Comparison of ENCODE assay signal across 13 cellular contexts in the genomic region with DNA sequence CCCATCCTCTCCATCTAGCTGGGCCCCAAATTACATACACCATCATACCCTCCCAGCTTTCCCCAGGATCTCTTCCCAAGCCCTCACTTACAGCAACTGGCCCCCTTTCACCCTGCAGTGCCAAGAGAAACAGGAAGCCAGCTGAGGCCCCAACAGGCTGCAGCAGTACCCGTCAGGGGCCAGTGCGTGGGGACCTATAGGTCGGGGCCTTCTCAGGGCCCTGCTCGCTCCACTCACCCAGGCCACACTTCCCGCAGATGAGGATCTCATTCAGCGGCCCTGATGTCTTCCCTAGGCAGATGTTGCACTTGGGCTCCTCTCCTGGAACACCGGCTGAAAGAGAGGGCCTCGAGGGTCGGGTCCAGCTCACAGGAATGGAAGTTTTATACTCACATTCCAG. TPM values are rescaled to one million over a fixed set of nuclear protein-coding genes. Genes with fewer than 3 reads are reported as not detected.
DNase-seq lines count a peak whose midpoint lies in the region; ATAC-seq and TF ChIP-seq lines count a peak whose summit lies in the region.
"Had no signal": no experiment of that assay in that cellular context is flagged by ENCODE, and none has a peak within 500 bp of the region (broad histone marks: within the 10 kb centered on the region; RNA-seq: fewer than 3 reads in every experiment).

No MANE protein-coding gene starts in this region.

- no peak for DNase-seq in HCT116 (ENCODE audit: low read depth, low spot score)
- DNase-seq in activated CD8-positive, alpha-beta T cell treated with anti-CD3 and anti-CD28 coated beads, Interleukin-2, amount 10 ng/mL, durations not matched to agents 7 days and 5 days, result no peak
- DNase-seq in neural crest cell (ENCODE audit: low read depth, low spot score), result no peak
- no peak for DNase-seq in SK-N-DZ (ENCODE audit: low spot score)
- no peak for DNase-seq in PC-9
- DNase-seq in endothelial cell (ENCODE audit: low spot score), result no peak
- no peak for DNase-seq in DMS79 (lab: John Stamatoyannopoulos, UW)
- DNase-seq: AML-193, KBM-7, NCI-H187, SHP77 treated with DMSO at 0.1 percent for 48 hours had no signal

- H3K27ac Mint-ChIP-seq in activated CD8-positive, alpha-beta T cell treated with anti-CD3 and anti-CD28 coated beads, Interleukin-2, amount 10 ng/mL, durations not matched to agents 7 days and 5 days, result peak overlapping the region; percentile 99
- H3K27ac Mint-ChIP-seq in neural crest cell (ENCODE audit: unreplicated experiment) (no peak overlapping the region), endothelial cell (ENCODE audit: unreplicated experiment) (no peak overlapping the region)

- peaks cover 18% of the 10 kb centered on the region; the same call in 1 of the 2 replicates for H3K36me3 ChIP-seq in ACC112 (ENCODE audit: insufficient read depth, low read length)
- H3K36me3 ChIP-seq in HCT116 (ENCODE audit: control insufficient read depth in 1 of 2, insufficient read depth in 2 of 2, low read length in 2 of 2), result peaks cover 0 to 28% of the 10 kb centered on the region in 2 experiments; a peak in 1 of 4 replicates
- no peaks in the 10 kb centered on the region for H3K36me3 ChIP-seq in PC-9 (ENCODE audit: low read depth)
- H3K36me3 ChIP-seq: pancreas had no signal

- H4K20me1 ChIP-seq in HCT116 (ENCODE audit: insufficient read depth), result no peaks in the 10 kb centered on the region
- no peaks in the 10 kb centered on the region for H4K20me1 ChIP-seq in PC-9 (ENCODE audit: insufficient read depth)

- TF ChIP-seq CTCF in HCT116 (IDR thresholded peaks at IDR 0.05 in 2 of 3, conservative IDR thresholded peaks at IDR 0.05 in 1 of 3; ENCODE audit: borderline replicate concordance in 1 of 3, insufficient read depth in 1 of 3, low read depth in 2 of 3, low read length in 2 of 3) (no peak), neural crest cell (conservative IDR thresholded peaks at IDR 0.05) (no peak), PC-9 (conservative IDR thresholded peaks at IDR 0.05) (no peak), endothelial cell (IDR thresholded peaks at IDR 0.05; ENCODE audit: unreplicated experiment) (no peak)

- H3K27me3 Mint-ChIP-seq in activated CD8-positive, alpha-beta T cell treated with anti-CD3 and anti-CD28 coated beads, Interleukin-2, amount 10 ng/mL, durations not matched to agents 7 days and 5 days (ENCODE audit: low read depth), result no peaks in the 10 kb centered on the region
- H3K27me3 Mint-ChIP-seq in neural crest cell (ENCODE audit: low read depth) (no peaks in the 10 kb centered on the region), endothelial cell (ENCODE audit: unreplicated experiment) (peaks cover 7% of the 10 kb centered on the region)

- H2AFZ ChIP-seq in ACC112 (ENCODE audit: low read length, unreplicated experiment) (no peak overlapping the region), HCT116 (ENCODE audit: low read depth, low read length, poor library complexity, severe bottlenecking) (no peak overlapping the region), PC-9 (no peak overlapping the region)

- peaks cover 64% of the 10 kb centered on the region for H3K4me1 Mint-ChIP-seq in activated CD8-positive, alpha-beta T cell treated with anti-CD3 and anti-CD28 coated beads, Interleukin-2, amount 10 ng/mL, durations not matched to agents 7 days and 5 days (ENCODE audit: low read depth)
- H3K4me1 Mint-ChIP-seq in neural crest cell (peaks cover 38% of the 10 kb centered on the region), endothelial cell (ENCODE audit: unreplicated experiment) (no peaks in the 10 kb centered on the region)

- no peaks in the 10 kb centered on the region for H3K9me3 Mint-ChIP-seq in activated CD8-positive, alpha-beta T cell treated with anti-CD3 and anti-CD28 coated beads, Interleukin-2, amount 10 ng/mL, durations not matched to agents 7 days and 5 days (ENCODE audit: insufficient read depth)
- H3K9me3 Mint-ChIP-seq in neural crest cell (no peaks in the 10 kb centered on the region), endothelial cell (ENCODE audit: unreplicated experiment) (no peaks in the 10 kb centered on the region)

- POLR2A ChIA-PET in HCT116 (lab: Charles Lee), result no interaction called here
- POLR2A ChIA-PET in activated CD8-positive, alpha-beta T cell treated with anti-CD3 and anti-CD28 coated beads, Interleukin-2, amount 10 ng/mL, durations not matched to agents 7 days and 5 days (lab: Charles Lee), result interaction anchor here (1.0 to 14.1 kb wide), 7 partner anchors 18 to 67 kb away, joined by 3 to 344 read pairs (median 5); a partner anchor contains a TSS
- POLR2A ChIA-PET in PC-9 (lab: Charles Lee; ENCODE audit: unreplicated experiment), result no interaction called here

- BruUV-seq in HCT116 (replicated peaks; lab: Mats Ljungman, UMichigan) (no TSS peak), PC-9 (replicated peaks; lab: Mats Ljungman, UMichigan) (no TSS peak)

- H3K4me2 ChIP-seq in HCT116 (ENCODE audit: low read length) (no peak overlapping the region), PC-9 (no peak overlapping the region)

- ATAC-seq in HCT116, result no peak
- ATAC-seq in activated CD8-positive, alpha-beta T cell treated with anti-CD3 and anti-CD28 coated beads, Interleukin-2, amount 10 ng/mL, durations not matched to agents 7 days and 5 days, result no peak
- ATAC-seq: pancreas had no signal

- TF ChIP-seq RAD21 in HCT116 (IDR thresholded peaks at IDR 0.05; ENCODE audit: low read depth), result no peak

- CTCF ChIA-PET in HCT116 (lab: Charles Lee), result interaction anchor here (1.1 kb wide), 1 partner anchor 67 kb away, joined by 3 read pairs; no protein-coding TSS in a partner anchor
- CTCF ChIA-PET in activated CD8-positive, alpha-beta T cell treated with anti-CD3 and anti-CD28 coated beads, Interleukin-2, amount 10 ng/mL, durations not matched to agents 7 days and 5 days (lab: Charles Lee), result interaction anchor here (0.9 to 5.4 kb wide), 15 partner anchors 9 to 201 kb away, joined by 3 to 66 read pairs (median 11); no protein-coding TSS in a partner anchor
- CTCF ChIA-PET in PC-9 (lab: Charles Lee), result interaction anchor here (0.6 kb wide), 1 partner anchor 190 kb away, joined by 3 read pairs; no protein-coding TSS in a partner anchor

- H3K27ac ChIP-seq in ACC112 (ENCODE audit: low read depth, low read length), result peak overlapping the region; percentile 41; the same call in 1 of the 2 replicates
- peak overlapping the region; percentile 54; the same call in 1 of the 2 replicates for H3K27ac ChIP-seq in HCT116 (ENCODE audit: low read depth, low read length)
- H3K27ac ChIP-seq in PC-9, result no peak overlapping the region

- H3K9me3 ChIP-seq in HCT116 (ENCODE audit: control insufficient read depth in 1 of 2, insufficient read depth in 1 of 2, low read depth in 1 of 2, low read length in 2 of 2) (no peaks in the 10 kb centered on the region), PC-9 (ENCODE audit: insufficient read depth, low read depth) (no peaks in the 10 kb centered on the region)
- H3K9me3 ChIP-seq: pancreas had no signal

- intact Hi-C loops in HCT116 (cut with micrococcal nuclease) (no loop called here), PC-9 (cut with micrococcal nuclease; ENCODE audit: unreplicated experiment) (no loop called here)

- H3K27me3 ChIP-seq in ACC112 (ENCODE audit: insufficient read depth, low read length) (no peaks in the 10 kb centered on the region), HCT116 (ENCODE audit: insufficient read depth, low read length) (no peaks in the 10 kb centered on the region), PC-9 (ENCODE audit: insufficient read depth, low read depth) (no peaks in the 10 kb centered on the region)
- H3K27me3 ChIP-seq: pancreas had no signal

- no peak for TF ChIP-seq POLR2A in HCT116 (IDR thresholded peaks at IDR 0.05; ENCODE audit: borderline replicate concordance, extremely low read depth, insufficient read depth, insufficient read length)

- no peak overlapping the region for H3K4me3 ChIP-seq in ACC112 (ENCODE audit: low read depth, low read length)
- H3K4me3 ChIP-seq in HCT116 (replicated peaks in 1 of 2; ENCODE audit: low read depth in 1 of 2, low read length in 2 of 2), result no peak overlapping the region
- H3K4me3 ChIP-seq in PC-9, result no peak overlapping the region
- H3K4me3 ChIP-seq: pancreas had no signal

- peaks cover 22% of the 10 kb centered on the region for H3F3A ChIP-seq in PC-9 (ENCODE audit: insufficient read depth, low read depth)

- no peak overlapping the region for H3K9ac ChIP-seq in HCT116 (ENCODE audit: low read length)

- H3K4me3 Mint-ChIP-seq in activated CD8-positive, alpha-beta T cell treated with anti-CD3 and anti-CD28 coated beads, Interleukin-2, amount 10 ng/mL, durations not matched to agents 7 days and 5 days, result peak overlapping the region; percentile 29
- H3K4me3 Mint-ChIP-seq in neural crest cell (peak overlapping the region; percentile 49), endothelial cell (ENCODE audit: unreplicated experiment) (no peak overlapping the region)

- H3K9me2 ChIP-seq in HCT116 (ENCODE audit: insufficient read depth) (no peaks in the 10 kb centered on the region), PC-9 (ENCODE audit: insufficient read depth) (no peaks in the 10 kb centered on the region)

- H3K79me2 ChIP-seq in ACC112 (ENCODE audit: control insufficient read depth, insufficient read depth, low read length, unreplicated experiment) (peaks cover 12% of the 10 kb centered on the region), HCT116 (ENCODE audit: insufficient read depth, low read length) (peaks cover 11% of the 10 kb centered on the region), PC-9 (ENCODE audit: low read depth) (peaks cover 14% of the 10 kb centered on the region)

- H3K4me1 ChIP-seq in ACC112 (ENCODE audit: control insufficient read depth, insufficient read depth, low read length, unreplicated experiment) (peaks cover 37% of the 10 kb centered on the region), HCT116 (ENCODE audit: control insufficient read depth in 1 of 2, insufficient read depth in 2 of 2, low read length in 2 of 2) (peaks cover 36 to 47% of the 10 kb centered on the region in 2 experiments), PC-9 (replicated peaks; ENCODE audit: insufficient read depth) (peaks cover 35% of the 10 kb centered on the region)

- RAD21 ChIA-PET in HCT116 (lab: Charles Lee; ENCODE audit: low non-redundant PET in 1 of 2, low total read pairs in 2 of 2, uncharacterized antibody in 2 of 2, unreplicated experiment in 2 of 2), result no interaction called here

- peaks cover 88% of the 10 kb centered on the region for H3K36me3 Mint-ChIP-seq in activated CD8-positive, alpha-beta T cell treated with anti-CD3 and anti-CD28 coated beads, Interleukin-2, amount 10 ng/mL, durations not matched to agents 7 days and 5 days (ENCODE audit: low read depth)
- H3K36me3 Mint-ChIP-seq in neural crest cell (ENCODE audit: low read depth), result peaks cover 16% of the 10 kb centered on the region
- peaks cover 11% of the 10 kb centered on the region for H3K36me3 Mint-ChIP-seq in endothelial cell (ENCODE audit: low read depth, unreplicated experiment)

RNA-seq across cellular contexts. Expression of a gene that starts 6.8 kb away (rescaled TPM):
- total RNA-seq in HCT116 (2021; ENCODE audit: unreplicated experiment) (74.0 TPM), neural crest cell (100.0 and 110 TPM in 2 replicates), PC-9 (2021) (66.4 and 72.9 TPM in 2 replicates), endothelial cell (ENCODE audit: unreplicated experiment) (10.0 TPM)
- polyA plus RNA-seq in HCT116 (2012), result 69.8 and 83.1 TPM in 2 replicates
- total RNA-seq in activated CD8-positive, alpha-beta T cell treated with anti-CD3 and anti-CD28 coated beads, Interleukin-2, amount 10 ng/mL, durations not matched to agents 7 days and 5 days, result 100 to 1,000 TPM; 273 to 290 TPM
- 26.9 and 29.8 TPM in 2 replicates for polyA plus RNA-seq in SK-N-DZ (2014; cell fraction: cytosol; rRNA removed)
- 66.0 and 92.0 TPM in 2 replicates for polyA plus RNA-seq in SK-N-DZ (2014; cell fraction: nucleus; rRNA removed)

RNA-seq across cellular contexts. Expression of a gene that starts 27.5 kb away (rescaled TPM):
- 64.3 TPM for total RNA-seq in HCT116 (2021; ENCODE audit: unreplicated experiment)
- polyA plus RNA-seq in HCT116 (2012), result 24.4 and 31.4 TPM in 2 replicates
- 10 to 100 TPM; 47.9 to 50.7 TPM for total RNA-seq in activated CD8-positive, alpha-beta T cell treated with anti-CD3 and anti-CD28 coated beads, Interleukin-2, amount 10 ng/mL, durations not matched to agents 7 days and 5 days
- total RNA-seq in neural crest cell, result 54.3 and 54.5 TPM in 2 replicates
- polyA plus RNA-seq in SK-N-DZ (2014; cell fraction: cytosol; rRNA removed), result 9.0 and 10.6 TPM in 2 replicates
- 6.4 and 7.2 TPM in 2 replicates for polyA plus RNA-seq in SK-N-DZ (2014; cell fraction: nucleus; rRNA removed)
- total RNA-seq in PC-9 (2021), result 86.4 and 96.2 TPM in 2 replicates
- total RNA-seq in endothelial cell (ENCODE audit: unreplicated experiment), result 42.9 TPM

RNA-seq across cellular contexts. Expression of a gene that starts 56.4 kb away (rescaled TPM):
- total RNA-seq in HCT116 (2021; ENCODE audit: unreplicated experiment) (1.7 TPM), neural crest cell (3.5 and 3.8 TPM in 2 replicates), PC-9 (2021) (2.7 and 2.9 TPM in 2 replicates), endothelial cell (ENCODE audit: unreplicated experiment) (1.4 TPM)
- 0.94 and 1.2 TPM in 2 replicates for polyA plus RNA-seq in HCT116 (2012)
- total RNA-seq in activated CD8-positive, alpha-beta T cell treated with anti-CD3 and anti-CD28 coated beads, Interleukin-2, amount 10 ng/mL, durations not matched to agents 7 days and 5 days, result 10 to 100 TPM; 51.6 to 52.9 TPM
- polyA plus RNA-seq in SK-N-DZ (2014; cell fraction: cytosol; rRNA removed), result 0.73 and 0.99 TPM in 2 replicates
- polyA plus RNA-seq in SK-N-DZ (2014; cell fraction: nucleus; rRNA removed), result 2.5 and 4.3 TPM in 2 replicates

Comparison
In these comparisons a context has a peak if more than half of its experiments do, and no peak if none do; other contexts are left out.
1. RNA of a gene that starts 56.4 kb away (total RNA-seq): 51.6 to 52.9 TPM in activated CD8-positive, alpha-beta T cell treated with anti-CD3 and anti-CD28 coated beads, Interleukin-2, amount 10 ng/mL, durations not matched to agents 7 days and 5 days; 3.5 to 3.8 TPM in neural crest cell, 2.7 to 2.9 TPM in PC-9, 1.7 TPM in HCT116 (single experiment) and 1.4 TPM in endothelial cell (single experiment); every median in the first group is over 10 times any median in the second.